In genomic region chrX:3244203-3244743, GRCh38 we compare ENCODE assay signal across 17 cellular contexts.
A peak's percentile ranks its signal among the peaks of the same experiment; 100 is the strongest.
DNase-seq lines count a peak whose midpoint lies in the region; ATAC-seq, FAIRE-seq and TF ChIP-seq lines count a peak whose summit lies in the region.
"Had no signal": no experiment of that assay in that cellular context is flagged by ENCODE, and none has a peak within 500 bp of the region (broad histone marks: within the 10 kb centered on the region; RNA-seq: fewer than 3 reads in every experiment).

No MANE protein-coding gene starts in this region.

- no peaks in the 10 kb centered on the region for H3K36me3 ChIP-seq in bronchial epithelial cell (ENCODE audit: control insufficient read depth, insufficient read depth, low read length)
- H3K36me3 ChIP-seq: BLaER1 treated with 17β-estradiol and CSF1 and Interleukin-3, amounts not matched to agents 10 nM and 100 nM; HAP-1; upper lobe of right lung had no signal

- peaks cover 2% of the 10 kb centered on the region for H3K9me3 Mint-ChIP-seq in activated CD8-positive, alpha-beta memory T cell treated with anti-CD3 and anti-CD28 coated beads, Interleukin-2, amount 10 ng/mL, durations not matched to agents 7 days and 5 days (ENCODE audit: low read depth)

- H3K4me3 Mint-ChIP-seq in activated CD8-positive, alpha-beta memory T cell treated with anti-CD3 and anti-CD28 coated beads, Interleukin-2, amount 10 ng/mL, durations not matched to agents 7 days and 5 days = no peak overlapping the region

- H3K4me1 Mint-ChIP-seq in activated CD8-positive, alpha-beta memory T cell treated with anti-CD3 and anti-CD28 coated beads, Interleukin-2, amount 10 ng/mL, durations not matched to agents 7 days and 5 days = no peaks in the 10 kb centered on the region

- TF ChIP-seq CTCF in bronchial epithelial cell (IDR thresholded peaks at IDR 0.05; ENCODE audit: insufficient read depth, low read length, severe bottlenecking) = no peak

- no peak for ATAC-seq in activated CD8-positive, alpha-beta memory T cell treated with anti-CD3 and anti-CD28 coated beads, Interleukin-2, amount 10 ng/mL, durations not matched to agents 7 days and 5 days
- no peak for ATAC-seq in GM21737 (IDR thresholded peaks at IDR 0.05; ENCODE audit: unreplicated experiment)
- ATAC-seq: upper lobe of right lung had no signal

- FAIRE-seq in bronchial epithelial cell (lab: Jason Lieb, UNC) = no peak
- FAIRE-seq: frontal cortex, GM18507 had no signal

- no peak overlapping the region for H3K27ac Mint-ChIP-seq in activated CD8-positive, alpha-beta memory T cell treated with anti-CD3 and anti-CD28 coated beads, Interleukin-2, amount 10 ng/mL, durations not matched to agents 7 days and 5 days

- no peaks in the 10 kb centered on the region for H3K27me3 Mint-ChIP-seq in activated CD8-positive, alpha-beta memory T cell treated with anti-CD3 and anti-CD28 coated beads, Interleukin-2, amount 10 ng/mL, durations not matched to agents 7 days and 5 days

- no peaks in the 10 kb centered on the region for H3K36me3 Mint-ChIP-seq in activated CD8-positive, alpha-beta memory T cell treated with anti-CD3 and anti-CD28 coated beads, Interleukin-2, amount 10 ng/mL, durations not matched to agents 7 days and 5 days

- DNase-seq in AG08396 (ENCODE audit: low spot score) = peak; percentile 21
- peak; percentile 75 for DNase-seq in NCI-H226
- peak; percentile 50 for DNase-seq in bronchial epithelial cell (ENCODE audit: low read depth)
- peak; percentile 19 for DNase-seq in kidney glomerular epithelial cell (lab: John Stamatoyannopoulos, UW)
- no peak for DNase-seq in activated CD8-positive, alpha-beta memory T cell treated with anti-CD3 and anti-CD28 coated beads, Interleukin-2, amount 10 ng/mL, durations not matched to agents 7 days and 5 days
- no peak for DNase-seq in GDM1 (lab: John Stamatoyannopoulos, UW)
- no peak for DNase-seq in HuH-7 (ENCODE audit: low spot score)
- DNase-seq: activated naive CD4-positive, alpha-beta T cell treated with anti-CD3 and anti-CD28 coated beads, Interleukin-2, amount 50 U/mL, for 16 hours; NCI-H2171; NK-92 treated with Interleukin-12 subunit alpha and Interleukin-12 subunit beta, amount 100 ng/mL, for 24 hours; upper lobe of right lung had no signal

- no peaks in the 10 kb centered on the region for H3K27me3 ChIP-seq in bronchial epithelial cell (ENCODE audit: control insufficient read depth, insufficient read depth, low read length)
- H3K27me3 ChIP-seq: BLaER1 treated with 17β-estradiol and CSF1 and Interleukin-3, amounts not matched to agents 10 nM and 100 nM; upper lobe of right lung had no signal

- no peak overlapping the region for H3K4me3 ChIP-seq in bronchial epithelial cell (ENCODE audit: low read depth, low read length)
- H3K4me3 ChIP-seq: BLaER1 treated with 17β-estradiol and CSF1 and Interleukin-3, amounts not matched to agents 10 nM and 100 nM; coronary artery; HAP-1; upper lobe of right lung had no signal

- CTCF ChIA-PET in activated CD8-positive, alpha-beta memory T cell treated with anti-CD3 and anti-CD28 coated beads, Interleukin-2, amount 10 ng/mL, durations not matched to agents 7 days and 5 days (lab: Charles Lee) = no interaction called here

Comparison
In these comparisons a context has a peak if more than half of its experiments do, and no peak if none do; other contexts are left out.
1. DNase-seq: peak in AG08396 (single experiment), NCI-H226 (single experiment), bronchial epithelial cell (single experiment) and kidney glomerular epithelial cell (single experiment); none in activated CD8-positive, alpha-beta memory T cell treated with anti-CD3 and anti-CD28 coated beads, Interleukin-2, amount 10 ng/mL, durations not matched to agents 7 days and 5 days (single experiment), GDM1 (single experiment) and HuH-7 (single experiment).